ENCODE assay signal across 15 cellular contexts in the genomic region with DNA sequence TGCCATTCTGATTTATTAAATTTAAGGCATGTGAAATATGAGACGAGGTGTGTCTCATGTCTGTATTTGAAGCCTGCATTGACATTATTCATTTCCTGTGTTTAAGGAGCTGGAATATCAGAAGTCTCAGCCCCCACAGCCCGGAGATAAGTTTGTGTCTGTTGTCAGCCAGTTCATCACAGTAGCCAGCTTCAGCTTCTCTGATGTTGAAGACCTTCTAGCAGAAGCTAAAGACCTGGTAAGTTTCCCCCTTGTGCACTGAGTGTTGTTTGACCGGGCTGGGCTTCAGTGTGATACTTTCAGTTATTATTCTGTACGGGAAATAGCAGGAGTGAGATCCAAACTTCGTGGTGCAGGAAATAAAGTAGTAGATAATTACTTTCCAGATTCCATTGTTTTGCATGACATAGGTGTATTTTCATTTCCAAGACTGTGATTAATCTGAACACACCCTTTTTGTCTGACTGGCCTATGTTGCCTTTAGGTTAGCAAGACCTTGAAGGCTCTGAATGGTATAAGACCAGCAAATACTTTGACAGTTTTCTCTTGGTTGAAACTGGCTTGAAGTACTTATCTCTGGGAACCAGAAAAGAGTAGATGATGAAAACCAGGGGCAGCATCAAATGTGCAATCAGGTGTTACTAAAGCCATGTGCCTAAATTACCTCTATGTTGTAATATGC.
DNase-seq lines count a peak whose midpoint lies in the region; ATAC-seq and TF ChIP-seq lines count a peak whose summit lies in the region.
"Had no signal": no experiment of that assay in that cellular context is flagged by ENCODE, and none has a peak within 500 bp of the region (broad histone marks: within the 10 kb centered on the region; RNA-seq: fewer than 3 reads in every experiment).

No MANE protein-coding gene starts in this region.

- CTCF ChIA-PET in PC-9 (lab: Charles Lee), result interaction anchor here (0.6 kb wide), 1 partner anchor 235 kb away, joined by 3 read pairs; no protein-coding TSS in a partner anchor

- H3K4me1 Mint-ChIP-seq in nephron progenitor cell, result peaks cover 5% of the 10 kb centered on the region

- peak overlapping the region; percentile 86 for H3K27ac ChIP-seq in PC-9
- H3K27ac ChIP-seq: stomach had no signal

- POLR2A ChIA-PET in PC-9 (lab: Charles Lee; ENCODE audit: unreplicated experiment), result interaction anchor here (0.6 to 0.7 kb wide), 2 partner anchors 163 to 214 kb away, joined by 3 to 4 read pairs; no protein-coding TSS in a partner anchor

- peak overlapping the region; percentile 73 for H3K4me2 ChIP-seq in PC-9

- no peak overlapping the region for H2AFZ ChIP-seq in PC-9

- peaks cover 78% of the 10 kb centered on the region for H3K4me1 ChIP-seq in PC-9 (replicated peaks; ENCODE audit: insufficient read depth)

- no peaks in the 10 kb centered on the region for H3K9me3 Mint-ChIP-seq in nephron progenitor cell
- H3K9me3 Mint-ChIP-seq: activated CD4-positive, alpha-beta memory T cell treated with anti-CD3 and anti-CD28 coated beads for 36 hours; IgD-negative memory B cell had no signal

- peaks cover 60% of the 10 kb centered on the region for H3F3A ChIP-seq in PC-9 (ENCODE audit: insufficient read depth, low read depth)

- no peaks in the 10 kb centered on the region for H3K27me3 Mint-ChIP-seq in nephron progenitor cell (ENCODE audit: low read depth, poor library complexity)
- H3K27me3 Mint-ChIP-seq: activated CD4-positive, alpha-beta memory T cell treated with anti-CD3 and anti-CD28 coated beads for 36 hours; activated naive CD8-positive, alpha-beta T cell; B cell; IgD-negative memory B cell had no signal

- no peak for TF ChIP-seq CTCF in PC-9 (conservative IDR thresholded peaks at IDR 0.05)
- TF ChIP-seq CTCF in nephron progenitor cell (IDR thresholded peaks at IDR 0.05), result no peak

- H3K9me2 ChIP-seq in PC-9 (ENCODE audit: insufficient read depth), result no peaks in the 10 kb centered on the region

- peak overlapping the region; percentile 50 for H3K4me3 ChIP-seq in PC-9
- H3K4me3 ChIP-seq: stomach had no signal

- H4K20me1 ChIP-seq in PC-9 (ENCODE audit: insufficient read depth), result no peaks in the 10 kb centered on the region

- ATAC-seq in GM21381 (IDR thresholded peaks at IDR 0.05; ENCODE audit: unreplicated experiment), result no peak

- peaks cover 14% of the 10 kb centered on the region; the same call in 1 of the 2 replicates for H3K36me3 ChIP-seq in PC-9 (ENCODE audit: low read depth)

- H3K9me3 ChIP-seq in PC-9 (ENCODE audit: insufficient read depth, low read depth), result no peaks in the 10 kb centered on the region
- H3K9me3 ChIP-seq: stomach had no signal

- DNase-seq in EH (ENCODE audit: low read depth) (peak; percentile 43), PC-9 (peak; percentile 48 to 58), dermis blood vessel endothelial cell (peak; percentile 66), nephron progenitor cell (no peak), NCI-H1092 (lab: John Stamatoyannopoulos, UW) (no peak), posterior vena cava (ENCODE audit: low spot score) (no peak), DMS 273 treated with DMSO at 0.1 percent for 48 hours (lab: John Stamatoyannopoulos, UW) (no peak)
- DNase-seq: activated CD4-positive, alpha-beta memory T cell treated with anti-CD3 and anti-CD28 coated beads for 36 hours; NCI-H2107; stimulated activated CD4-positive, alpha-beta T cell treated with anti-CD3 and anti-CD28 coated beads, Interleukin-4, amount 100 ng/mL, for 24 hours; stomach had no signal

- H3K27ac Mint-ChIP-seq in nephron progenitor cell, result peak overlapping the region; percentile 47
- H3K27ac Mint-ChIP-seq: activated CD4-positive, alpha-beta memory T cell treated with anti-CD3 and anti-CD28 coated beads for 36 hours; activated naive CD8-positive, alpha-beta T cell; B cell; IgD-negative memory B cell had no signal

- H3K4me3 Mint-ChIP-seq in nephron progenitor cell, result no peak overlapping the region
- H3K4me3 Mint-ChIP-seq: activated CD4-positive, alpha-beta memory T cell treated with anti-CD3 and anti-CD28 coated beads for 36 hours; activated naive CD8-positive, alpha-beta T cell; B cell had no signal

- TSS peak; percentile 58 for BruUV-seq in PC-9 (replicated peaks; lab: Mats Ljungman, UMichigan)

- H3K79me2 ChIP-seq in PC-9 (ENCODE audit: low read depth), result peaks cover 25% of the 10 kb centered on the region

- H3K27me3 ChIP-seq in PC-9 (ENCODE audit: insufficient read depth, low read depth), result no peaks in the 10 kb centered on the region
- H3K27me3 ChIP-seq: stomach had no signal

- peaks cover 64% of the 10 kb centered on the region for H3K36me3 Mint-ChIP-seq in nephron progenitor cell (ENCODE audit: low read depth)

- intact Hi-C loops in PC-9 (cut with micrococcal nuclease; ENCODE audit: unreplicated experiment) (loop anchor here (1.0 kb wide), 1 partner anchor 175 kb away; a partner anchor contains a TSS), posterior vena cava (cut with DNase I) (no loop called here)

Comparison
In these comparisons a context has a peak if more than half of its experiments do, and no peak if none do; other contexts are left out.
1. DNase-seq: peak in EH (single experiment), PC-9 (2 of 2) and dermis blood vessel endothelial cell (single experiment); none in nephron progenitor cell (single experiment), NCI-H1092 (single experiment), posterior vena cava (single experiment) and DMS 273 treated with DMSO at 0.1 percent for 48 hours (single experiment).